Comparison of ENCODE assay signal across 8 cellular contexts in the genomic region with DNA sequence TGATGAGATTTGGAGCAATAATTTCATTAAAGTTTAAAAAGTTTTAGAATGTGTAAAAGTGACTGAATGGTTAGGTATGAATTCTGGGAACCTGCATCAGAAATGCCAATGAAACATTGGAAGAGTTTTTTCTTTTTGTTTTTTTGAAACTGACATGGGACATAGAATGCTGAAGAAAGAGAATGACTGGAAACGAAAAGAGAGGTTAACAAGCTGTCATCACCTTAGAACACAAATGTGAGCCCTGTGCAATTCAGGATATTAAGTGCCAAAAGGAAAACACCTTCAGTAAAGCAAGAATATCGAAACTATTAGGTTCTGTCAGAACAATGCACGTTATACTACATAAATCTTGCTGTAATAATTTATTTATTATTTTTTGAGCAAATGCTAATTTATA.
"Had no signal": no experiment of that assay in that cellular context is flagged by ENCODE, and none has a peak within 500 bp of the region (broad histone marks: within the 10 kb centered on the region; RNA-seq: fewer than 3 reads in every experiment).

No MANE protein-coding gene starts in this region.

- DNase-seq: GM23248, GOT3, H7, HCEC 1CT, IMR-90, KBM-7 had no signal

- H3K9ac ChIP-seq: GM23248, KMS-11 had no signal

- H3K27ac ChIP-seq: GM23248, KMS-11 had no signal

- H3K4me3 ChIP-seq: GM23248 had no signal

- H2AFZ ChIP-seq: GM23248 had no signal

- H3K4me2 ChIP-seq: KMS-11 had no signal

- FAIRE-seq: HTR-8/SVneo had no signal
